ENCODE assay signal across 1 cellular context in genomic region chr6:166612471-166612881, GRCh38.
TF ChIP-seq lines count a peak whose summit lies in the region.

No MANE protein-coding gene starts in this region.

TF ChIP-seq in H1, 55 proteins besides CTCF, POLR2A, EP300 and RAD21:
- TF ChIP-seq POU5F1 (IDR thresholded peaks at IDR 0.05; ENCODE audit: low read depth, low read length) = no peak
- TF ChIP-seq GTF2F1 (IDR thresholded peaks at IDR 0.05; ENCODE audit: borderline replicate concordance, low read depth, low read length) = no peak
- no peak for TF ChIP-seq RFX5 (IDR thresholded peaks at IDR 0.05; ENCODE audit: borderline replicate concordance, low read depth, low read length)
- no peak for TF ChIP-seq HDAC2 (IDR thresholded peaks at IDR 0.05; ENCODE audit: borderline replicate concordance in 1 of 2, low read depth in 2 of 2, low read length in 2 of 2)
- no peak for TF ChIP-seq GABPA (IDR thresholded peaks at IDR 0.05; ENCODE audit: borderline replicate concordance, insufficient read depth, low read length)
- TF ChIP-seq SRF (IDR thresholded peaks at IDR 0.05; ENCODE audit: low read depth, low read length) = no peak
- no peak for TF ChIP-seq JUND (IDR thresholded peaks at IDR 0.05; ENCODE audit: low read length)
- TF ChIP-seq SP2 (IDR thresholded peaks at IDR 0.05; ENCODE audit: low read length) = no peak
- no peak for TF ChIP-seq PHF8 (conservative IDR thresholded peaks at IDR 0.05; ENCODE audit: low read depth, low read length)
- no peak for TF ChIP-seq CBX5 (IDR thresholded peaks at IDR 0.05; ENCODE audit: low read depth, low read length)
- no peak for TF ChIP-seq BCL11A (IDR thresholded peaks at IDR 0.05; ENCODE audit: low read depth in 2 of 2, low read length in 2 of 2)
- TF ChIP-seq, protein P1, sequence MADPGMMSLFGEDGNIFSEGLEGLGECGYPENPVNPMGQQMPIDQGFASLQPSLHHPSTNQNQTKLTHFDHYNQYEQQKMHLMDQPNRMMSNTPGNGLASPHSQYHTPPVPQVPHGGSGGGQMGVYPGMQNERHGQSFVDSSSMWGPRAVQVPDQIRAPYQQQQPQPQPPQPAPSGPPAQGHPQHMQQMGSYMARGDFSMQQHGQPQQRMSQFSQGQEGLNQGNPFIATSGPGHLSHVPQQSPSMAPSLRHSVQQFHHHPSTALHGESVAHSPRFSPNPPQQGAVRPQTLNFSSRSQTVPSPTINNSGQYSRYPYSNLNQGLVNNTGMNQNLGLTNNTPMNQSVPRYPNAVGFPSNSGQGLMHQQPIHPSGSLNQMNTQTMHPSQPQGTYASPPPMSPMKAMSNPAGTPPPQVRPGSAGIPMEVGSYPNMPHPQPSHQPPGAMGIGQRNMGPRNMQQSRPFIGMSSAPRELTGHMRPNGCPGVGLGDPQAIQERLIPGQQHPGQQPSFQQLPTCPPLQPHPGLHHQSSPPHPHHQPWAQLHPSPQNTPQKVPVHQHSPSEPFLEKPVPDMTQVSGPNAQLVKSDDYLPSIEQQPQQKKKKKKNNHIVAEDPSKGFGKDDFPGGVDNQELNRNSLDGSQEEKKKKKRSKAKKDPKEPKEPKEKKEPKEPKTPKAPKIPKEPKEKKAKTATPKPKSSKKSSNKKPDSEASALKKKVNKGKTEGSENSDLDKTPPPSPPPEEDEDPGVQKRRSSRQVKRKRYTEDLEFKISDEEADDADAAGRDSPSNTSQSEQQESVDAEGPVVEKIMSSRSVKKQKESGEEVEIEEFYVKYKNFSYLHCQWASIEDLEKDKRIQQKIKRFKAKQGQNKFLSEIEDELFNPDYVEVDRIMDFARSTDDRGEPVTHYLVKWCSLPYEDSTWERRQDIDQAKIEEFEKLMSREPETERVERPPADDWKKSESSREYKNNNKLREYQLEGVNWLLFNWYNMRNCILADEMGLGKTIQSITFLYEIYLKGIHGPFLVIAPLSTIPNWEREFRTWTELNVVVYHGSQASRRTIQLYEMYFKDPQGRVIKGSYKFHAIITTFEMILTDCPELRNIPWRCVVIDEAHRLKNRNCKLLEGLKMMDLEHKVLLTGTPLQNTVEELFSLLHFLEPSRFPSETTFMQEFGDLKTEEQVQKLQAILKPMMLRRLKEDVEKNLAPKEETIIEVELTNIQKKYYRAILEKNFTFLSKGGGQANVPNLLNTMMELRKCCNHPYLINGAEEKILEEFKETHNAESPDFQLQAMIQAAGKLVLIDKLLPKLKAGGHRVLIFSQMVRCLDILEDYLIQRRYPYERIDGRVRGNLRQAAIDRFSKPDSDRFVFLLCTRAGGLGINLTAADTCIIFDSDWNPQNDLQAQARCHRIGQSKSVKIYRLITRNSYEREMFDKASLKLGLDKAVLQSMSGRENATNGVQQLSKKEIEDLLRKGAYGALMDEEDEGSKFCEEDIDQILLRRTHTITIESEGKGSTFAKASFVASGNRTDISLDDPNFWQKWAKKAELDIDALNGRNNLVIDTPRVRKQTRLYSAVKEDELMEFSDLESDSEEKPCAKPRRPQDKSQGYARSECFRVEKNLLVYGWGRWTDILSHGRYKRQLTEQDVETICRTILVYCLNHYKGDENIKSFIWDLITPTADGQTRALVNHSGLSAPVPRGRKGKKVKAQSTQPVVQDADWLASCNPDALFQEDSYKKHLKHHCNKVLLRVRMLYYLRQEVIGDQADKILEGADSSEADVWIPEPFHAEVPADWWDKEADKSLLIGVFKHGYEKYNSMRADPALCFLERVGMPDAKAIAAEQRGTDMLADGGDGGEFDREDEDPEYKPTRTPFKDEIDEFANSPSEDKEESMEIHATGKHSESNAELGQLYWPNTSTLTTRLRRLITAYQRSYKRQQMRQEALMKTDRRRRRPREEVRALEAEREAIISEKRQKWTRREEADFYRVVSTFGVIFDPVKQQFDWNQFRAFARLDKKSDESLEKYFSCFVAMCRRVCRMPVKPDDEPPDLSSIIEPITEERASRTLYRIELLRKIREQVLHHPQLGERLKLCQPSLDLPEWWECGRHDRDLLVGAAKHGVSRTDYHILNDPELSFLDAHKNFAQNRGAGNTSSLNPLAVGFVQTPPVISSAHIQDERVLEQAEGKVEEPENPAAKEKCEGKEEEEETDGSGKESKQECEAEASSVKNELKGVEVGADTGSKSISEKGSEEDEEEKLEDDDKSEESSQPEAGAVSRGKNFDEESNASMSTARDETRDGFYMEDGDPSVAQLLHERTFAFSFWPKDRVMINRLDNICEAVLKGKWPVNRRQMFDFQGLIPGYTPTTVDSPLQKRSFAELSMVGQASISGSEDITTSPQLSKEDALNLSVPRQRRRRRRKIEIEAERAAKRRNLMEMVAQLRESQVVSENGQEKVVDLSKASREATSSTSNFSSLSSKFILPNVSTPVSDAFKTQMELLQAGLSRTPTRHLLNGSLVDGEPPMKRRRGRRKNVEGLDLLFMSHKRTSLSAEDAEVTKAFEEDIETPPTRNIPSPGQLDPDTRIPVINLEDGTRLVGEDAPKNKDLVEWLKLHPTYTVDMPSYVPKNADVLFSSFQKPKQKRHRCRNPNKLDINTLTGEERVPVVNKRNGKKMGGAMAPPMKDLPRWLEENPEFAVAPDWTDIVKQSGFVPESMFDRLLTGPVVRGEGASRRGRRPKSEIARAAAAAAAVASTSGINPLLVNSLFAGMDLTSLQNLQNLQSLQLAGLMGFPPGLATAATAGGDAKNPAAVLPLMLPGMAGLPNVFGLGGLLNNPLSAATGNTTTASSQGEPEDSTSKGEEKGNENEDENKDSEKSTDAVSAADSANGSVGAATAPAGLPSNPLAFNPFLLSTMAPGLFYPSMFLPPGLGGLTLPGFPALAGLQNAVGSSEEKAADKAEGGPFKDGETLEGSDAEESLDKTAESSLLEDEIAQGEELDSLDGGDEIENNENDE (IDR thresholded peaks at IDR 0.05; ENCODE audit: insufficient replicate concordance, low read length) = no peak
- TF ChIP-seq RNF2 (IDR thresholded peaks at IDR 0.05; ENCODE audit: borderline replicate concordance, low read depth, low read length, missing control alignments, poor library complexity, severe bottlenecking) = no peak
- no peak for TF ChIP-seq ATF2 (IDR thresholded peaks at IDR 0.05; ENCODE audit: low read length)
- TF ChIP-seq, protein P2, sequence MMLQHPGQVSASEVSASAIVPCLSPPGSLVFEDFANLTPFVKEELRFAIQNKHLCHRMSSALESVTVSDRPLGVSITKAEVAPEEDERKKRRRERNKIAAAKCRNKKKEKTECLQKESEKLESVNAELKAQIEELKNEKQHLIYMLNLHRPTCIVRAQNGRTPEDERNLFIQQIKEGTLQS (IDR thresholded peaks at IDR 0.05; ENCODE audit: insufficient read depth, low read depth, low read length) = no peak
- no peak for TF ChIP-seq SIX5 (IDR thresholded peaks at IDR 0.05; ENCODE audit: low read depth, low read length)
- no peak for TF ChIP-seq TCF12 (IDR thresholded peaks at IDR 0.05; ENCODE audit: low read depth, low read length)
- no peak for TF ChIP-seq USF2 (IDR thresholded peaks at IDR 0.05; ENCODE audit: low read length)
- TF ChIP-seq, protein P3, sequence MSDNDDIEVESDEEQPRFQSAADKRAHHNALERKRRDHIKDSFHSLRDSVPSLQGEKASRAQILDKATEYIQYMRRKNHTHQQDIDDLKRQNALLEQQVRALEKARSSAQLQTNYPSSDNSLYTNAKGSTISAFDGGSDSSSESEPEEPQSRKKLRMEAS (IDR thresholded peaks at IDR 0.05) = no peak
